In the genomic region with DNA sequence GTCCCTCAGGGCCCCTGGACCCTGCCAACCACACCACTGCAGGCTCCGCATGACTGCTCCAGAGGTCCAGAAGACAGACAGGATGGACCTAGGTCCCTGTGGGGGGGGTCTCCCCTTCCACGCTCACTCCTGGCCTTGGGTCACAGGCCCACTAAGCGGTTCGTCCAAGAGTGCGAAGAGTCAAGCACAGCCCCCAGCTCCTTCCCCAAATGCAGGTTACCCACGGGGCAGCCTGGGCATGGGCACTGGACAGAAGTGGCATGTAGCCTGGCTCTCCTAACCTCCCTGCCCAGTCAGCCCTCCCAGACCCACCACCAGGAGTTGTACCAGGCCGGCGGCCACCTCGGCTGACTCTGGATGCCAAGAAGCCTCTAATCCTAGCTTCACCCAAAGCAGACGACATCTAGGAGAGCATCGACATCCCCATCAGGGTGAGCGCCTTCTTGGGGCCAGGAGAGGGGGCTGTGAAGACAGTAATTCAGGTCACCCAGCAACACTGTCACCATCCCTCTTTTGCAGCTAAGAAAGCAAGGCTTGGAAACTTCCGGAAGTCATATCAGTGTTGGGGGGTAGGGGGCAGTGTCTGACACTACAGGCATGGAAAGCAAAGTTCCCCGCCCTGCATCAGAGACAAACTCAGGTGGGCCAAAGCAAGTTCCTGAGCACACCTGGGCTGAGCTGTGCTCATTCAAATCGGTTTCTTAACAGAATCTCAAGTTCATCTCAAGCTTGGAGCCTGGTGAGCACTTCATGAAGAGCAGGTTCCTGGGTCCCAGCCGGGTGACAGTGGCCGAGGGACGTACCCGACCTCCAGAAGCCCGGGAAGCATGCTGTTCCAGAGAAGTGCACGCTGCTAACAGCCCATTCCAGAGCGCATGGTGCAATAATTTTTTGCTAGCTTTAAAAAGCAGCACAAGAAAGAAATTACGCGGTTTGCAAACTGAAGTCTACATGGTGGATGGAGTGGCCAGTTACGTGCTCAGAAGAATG, we compare ENCODE assay signal across 8 cellular contexts.
DNase-seq lines count a peak whose midpoint lies in the region; ATAC-seq and TF ChIP-seq lines count a peak whose summit lies in the region.

No MANE protein-coding gene starts in this region.

- intact Hi-C loops in natural killer cell (cut with micrococcal nuclease): loop anchor here (2.0 to 10.0 kb wide), 3 partner anchors 33 to 120 kb away; no protein-coding TSS in a partner anchor
- intact Hi-C loops in cardiac septum (cut with DNase I): no loop called here

- no peaks in the 10 kb centered on the region for H3K27me3 Mint-ChIP-seq in activated naive CD8-positive, alpha-beta T cell treated with anti-CD3 and anti-CD28 coated beads, Interleukin-2, amount 10 ng/mL, durations not matched to agents 7 days and 5 days
- H3K27me3 Mint-ChIP-seq in natural killer cell (ENCODE audit: low read depth in 2 of 2): no peaks in the 10 kb centered on the region

- peaks cover 70% of the 10 kb centered on the region for H3K4me1 Mint-ChIP-seq in activated naive CD8-positive, alpha-beta T cell treated with anti-CD3 and anti-CD28 coated beads, Interleukin-2, amount 10 ng/mL, durations not matched to agents 7 days and 5 days
- peaks cover 72 to 83% of the 10 kb centered on the region in 2 donors for H3K4me1 Mint-ChIP-seq in natural killer cell

- peaks cover 20% of the 10 kb centered on the region for H3K36me3 Mint-ChIP-seq in activated naive CD8-positive, alpha-beta T cell treated with anti-CD3 and anti-CD28 coated beads, Interleukin-2, amount 10 ng/mL, durations not matched to agents 7 days and 5 days
- no peaks in the 10 kb centered on the region for H3K36me3 Mint-ChIP-seq in natural killer cell

- no peaks in the 10 kb centered on the region for H3K9me3 Mint-ChIP-seq in activated naive CD8-positive, alpha-beta T cell treated with anti-CD3 and anti-CD28 coated beads, Interleukin-2, amount 10 ng/mL, durations not matched to agents 7 days and 5 days
- no peaks in the 10 kb centered on the region for H3K9me3 Mint-ChIP-seq in natural killer cell

- H3K4me3 Mint-ChIP-seq in activated naive CD8-positive, alpha-beta T cell treated with anti-CD3 and anti-CD28 coated beads, Interleukin-2, amount 10 ng/mL, durations not matched to agents 7 days and 5 days: no peak overlapping the region
- no peak overlapping the region for H3K4me3 Mint-ChIP-seq in natural killer cell

- no peak overlapping the region for H3K4me3 ChIP-seq in GM06990 (replicated peaks; ENCODE audit: low read depth, low read length)
- no peak overlapping the region for H3K4me3 ChIP-seq in NT2/D1 (ENCODE audit: insufficient read length, low read depth)

- peak; percentile 74 for TF ChIP-seq CTCF in GM06990 (IDR thresholded peaks at IDR 0.05; ENCODE audit: insufficient read depth, low read length, poor library complexity, severe bottlenecking)
- TF ChIP-seq CTCF in natural killer cell (IDR thresholded peaks at IDR 0.05): peak; percentile 28

- peaks cover 23% of the 10 kb centered on the region for H3K4me1 ChIP-seq in NT2/D1 (ENCODE audit: insufficient read depth, insufficient read length)

- H3K36me3 ChIP-seq in GM06990 (ENCODE audit: control insufficient read depth, insufficient read depth, low read length): peaks cover 4% of the 10 kb centered on the region
- no peaks in the 10 kb centered on the region for H3K36me3 ChIP-seq in NT2/D1 (ENCODE audit: insufficient read depth, insufficient read length, low read length)

- no peak for DNase-seq in GM06990 (ENCODE audit: extremely low read depth, insufficient read length)
- DNase-seq in NT2/D1 (ENCODE audit: low read depth, low spot score): peak; percentile 33
- no peak for DNase-seq in activated naive CD8-positive, alpha-beta T cell treated with anti-CD3 and anti-CD28 coated beads, Interleukin-2, amount 10 ng/mL, durations not matched to agents 7 days and 5 days
- no peak for DNase-seq in natural killer cell
- DNase-seq in NCI-H2029 treated with DMSO at 0.1 percent for 48 hours (lab: John Stamatoyannopoulos, UW): no peak
- DNase-seq in cardiac septum (ENCODE audit: low spot score): no peak
- DNase-seq in dedifferentiated amniotic fluid mesenchymal stem cell (ENCODE audit: extremely low spot score): no peak

- peak overlapping the region; percentile 86 for H3K27ac Mint-ChIP-seq in activated naive CD8-positive, alpha-beta T cell treated with anti-CD3 and anti-CD28 coated beads, Interleukin-2, amount 10 ng/mL, durations not matched to agents 7 days and 5 days
- peak overlapping the region; percentile 84 to 92 for H3K27ac Mint-ChIP-seq in natural killer cell

- ATAC-seq in activated naive CD8-positive, alpha-beta T cell treated with anti-CD3 and anti-CD28 coated beads, Interleukin-2, amount 10 ng/mL, durations not matched to agents 7 days and 5 days (ENCODE audit: low read depth): peak; percentile 23
- ATAC-seq in natural killer cell (peak in 1 of 3 donors; percentile 34), HG02870 (IDR thresholded peaks at IDR 0.05; ENCODE audit: unreplicated experiment) (no peak)

- H3K27me3 ChIP-seq in GM06990 (replicated peaks; ENCODE audit: control insufficient read depth, insufficient read depth, low read length) (no peaks in the 10 kb centered on the region), NT2/D1 (ENCODE audit: insufficient read depth, insufficient read length) (no peaks in the 10 kb centered on the region)

- H3K9me3 ChIP-seq in NT2/D1 (ENCODE audit: insufficient read depth, low read length): peaks cover 4% of the 10 kb centered on the region

- no peak overlapping the region for H3K9ac ChIP-seq in NT2/D1 (ENCODE audit: insufficient read length, low read depth)

- POLR2A ChIA-PET in activated naive CD8-positive, alpha-beta T cell treated with anti-CD3 and anti-CD28 coated beads, Interleukin-2, amount 10 ng/mL, durations not matched to agents 7 days and 5 days (lab: Charles Lee): interaction anchor here (0.6 to 1.2 kb wide), 3 partner anchors 16 to 120 kb away, joined by 3 to 6 read pairs (median 3); no protein-coding TSS in a partner anchor
